In genomic region chr6:3698021-3698420, GRCh38 we compare ENCODE assay signal across 23 cellular contexts. TPM values are rescaled to one million over a fixed set of nuclear protein-coding genes. Genes with fewer than 3 reads are reported as not detected.
"Had no signal": no experiment of that assay in that cellular context is flagged by ENCODE, and none has a peak within 500 bp of the region (broad histone marks: within the 10 kb centered on the region; RNA-seq: fewer than 3 reads in every experiment).

No MANE protein-coding gene starts in this region.

- DNase-seq: activated CD4-positive, alpha-beta T cell treated with anti-CD3 and anti-CD28 coated beads for 1 hour; activated CD4-positive, alpha-beta T cell treated with anti-CD3 and anti-CD28 coated beads, Interleukin-2, amount 50 U/mL, for 4 hours; activated CD8-positive, alpha-beta memory T cell treated with anti-CD3 and anti-CD28 coated beads, Interleukin-2, amount 10 ng/mL, durations not matched to agents 7 days and 5 days; activated naive CD4-positive, alpha-beta T cell treated with anti-CD3 and anti-CD28 coated beads for 36 hours; activated naive CD8-positive, alpha-beta T cell treated with anti-CD3 and anti-CD28 coated beads, Interleukin-2, amount 50 U/mL, for 24 hours; activated T-cell treated with anti-CD3 and anti-CD28 coated beads, Interleukin-2, amount 50 U/mL, for 1 hour; effector CD8-positive, alpha-beta T cell; heart right ventricle; left ventricle myocardium inferior; mucosa of descending colon; naive thymus-derived CD8-positive, alpha-beta T cell; posterior cingulate gyrus; retina; stimulated activated CD4-positive, alpha-beta T cell treated with anti-CD3 and anti-CD28 coated beads, Interleukin-4, amount 100 ng/mL, for 4 hours; stimulated activated CD8-positive, alpha-beta memory T cell treated with anti-CD3 and anti-CD28 coated beads, Interleukin-4, amount 100 ng/mL, for 48 hours; stimulated activated naive CD4-positive, alpha-beta T cell treated with Interleukin-2 at 50 U/mL for 16 hours; substantia nigra; T-helper 1 cell had no signal

- H3K36me3 ChIP-seq: heart right ventricle, left ventricle myocardium inferior, tibial nerve, vagina had no signal

- H3K4me1 Mint-ChIP-seq: activated CD8-positive, alpha-beta memory T cell treated with anti-CD3 and anti-CD28 coated beads, Interleukin-2, amount 10 ng/mL, durations not matched to agents 7 days and 5 days; activated naive CD8-positive, alpha-beta T cell treated with anti-CD3 and anti-CD28 coated beads, Interleukin-2, amount 50 U/mL, for 24 hours; central memory CD8-positive, alpha-beta T cell had no signal

- H3K27ac ChIP-seq: heart right ventricle, left ventricle myocardium inferior, tibial nerve, vagina, VCaP had no signal

- H3K9me3 ChIP-seq: mucosa of descending colon, vagina had no signal

- H3K4me3 Mint-ChIP-seq: activated CD8-positive, alpha-beta memory T cell treated with anti-CD3 and anti-CD28 coated beads, Interleukin-2, amount 10 ng/mL, durations not matched to agents 7 days and 5 days; activated naive CD4-positive, alpha-beta T cell treated with anti-CD3 and anti-CD28 coated beads for 36 hours; activated naive CD8-positive, alpha-beta T cell treated with anti-CD3 and anti-CD28 coated beads, Interleukin-2, amount 50 U/mL, for 24 hours; central memory CD8-positive, alpha-beta T cell; naive thymus-derived CD8-positive, alpha-beta T cell had no signal

- H3K27ac Mint-ChIP-seq: activated CD8-positive, alpha-beta memory T cell treated with anti-CD3 and anti-CD28 coated beads, Interleukin-2, amount 10 ng/mL, durations not matched to agents 7 days and 5 days; activated naive CD4-positive, alpha-beta T cell treated with anti-CD3 and anti-CD28 coated beads for 36 hours; activated naive CD8-positive, alpha-beta T cell treated with anti-CD3 and anti-CD28 coated beads, Interleukin-2, amount 50 U/mL, for 24 hours; activated T-helper 2 cell treated with anti-CD3 and anti-CD28 coated beads, Interferon-gamma antibody, Interleukin-2, Interleukin-4, amounts not matched to agents 10 μg/mL and 5 μg/mL and 100 μg/mL, durations not matched to agents 14 hours and 24 hours and 36 hours; naive thymus-derived CD8-positive, alpha-beta T cell had no signal

- H3K36me3 Mint-ChIP-seq: activated CD8-positive, alpha-beta memory T cell treated with anti-CD3 and anti-CD28 coated beads, Interleukin-2, amount 10 ng/mL, durations not matched to agents 7 days and 5 days had no signal

- H3K9me3 Mint-ChIP-seq: activated T-helper 2 cell treated with anti-CD3 and anti-CD28 coated beads, Interferon-gamma antibody, Interleukin-2, Interleukin-4, amounts not matched to agents 10 μg/mL and 5 μg/mL and 100 μg/mL, durations not matched to agents 14 hours and 24 hours and 36 hours; central memory CD8-positive, alpha-beta T cell had no signal

- H3K27me3 ChIP-seq: heart right ventricle, tibial nerve, vagina had no signal

- H3K4me3 ChIP-seq: heart right ventricle, left ventricle myocardium inferior, mucosa of descending colon, tibial nerve, vagina had no signal

- H3K4me1 ChIP-seq: heart right ventricle, left ventricle myocardium inferior, vagina had no signal

RNA-seq across cellular contexts. Expression of gene PXDC1, which starts 53.5 kb away (rescaled TPM):
- polyA plus RNA-seq: naive thymus-derived CD8-positive, alpha-beta T cell had no signal
